Comparison of ENCODE assay signal across 11 cellular contexts in genomic region chr12:116592731-116593130, GRCh38. TPM values are rescaled to one million over a fixed set of nuclear protein-coding genes. Genes with fewer than 3 reads are reported as not detected.
DNase-seq lines count a peak whose midpoint lies in the region; ATAC-seq and TF ChIP-seq lines count a peak whose summit lies in the region.
"Had no signal": no experiment of that assay in that cellular context is flagged by ENCODE, and none has a peak within 500 bp of the region (broad histone marks: within the 10 kb centered on the region; RNA-seq: fewer than 3 reads in every experiment).

No MANE protein-coding gene starts in this region.

- H3K9me3 Mint-ChIP-seq in MCF 10A (ENCODE audit: unreplicated experiment): no peaks in the 10 kb centered on the region
- no peaks in the 10 kb centered on the region for H3K9me3 Mint-ChIP-seq in stimulated activated effector memory CD8-positive, alpha-beta T cell treated with anti-CD3 and anti-CD28 coated beads, Interleukin-12 subunit alpha, Interleukin-12 subunit beta, amount 100 ng/mL, for 72 hours
- H3K9me3 Mint-ChIP-seq: activated naive CD4-positive, alpha-beta T cell treated with anti-CD3 and anti-CD28 coated beads, Interleukin-2, amount 50 U/mL, for 24 hours had no signal

- peaks cover 0 to 13% of the 10 kb centered on the region in 2 donors for H3K4me1 ChIP-seq in breast epithelium
- peaks cover 4 to 14% of the 10 kb centered on the region in 2 donors for H3K4me1 ChIP-seq in ascending aorta
- peaks cover 14% of the 10 kb centered on the region for H3K4me1 ChIP-seq in mucosa of descending colon (ENCODE audit: low read depth)
- peaks cover 0 to 7% of the 10 kb centered on the region in 2 donors for H3K4me1 ChIP-seq in uterus

- CTCF ChIA-PET in MCF 10A (lab: Yijun Ruan, JAX): interaction anchor here (0.6 kb wide), 1 partner anchor 13 kb away, joined by 3 read pairs; no protein-coding TSS in a partner anchor

- no peaks in the 10 kb centered on the region for H3K27me3 Mint-ChIP-seq in MCF 10A (ENCODE audit: insufficient read depth, unreplicated experiment)
- H3K27me3 Mint-ChIP-seq: activated naive CD4-positive, alpha-beta T cell treated with anti-CD3 and anti-CD28 coated beads, Interleukin-2, amount 50 U/mL, for 24 hours had no signal

- DNase-seq in breast epithelium (ENCODE audit: low spot score in 2 of 2): no peak
- no peak for DNase-seq in MCF 10A (ENCODE audit: unreplicated experiment)
- DNase-seq in ascending aorta (ENCODE audit: low spot score in 2 of 2): no peak
- no peak for DNase-seq in mucosa of descending colon
- no peak for DNase-seq in uterus
- DNase-seq in stimulated activated effector memory CD8-positive, alpha-beta T cell treated with anti-CD3 and anti-CD28 coated beads, Interleukin-12 subunit alpha, Interleukin-12 subunit beta, amount 100 ng/mL, for 72 hours (ENCODE audit: low spot score in 2 of 2): no peak
- DNase-seq in HuH-7 (ENCODE audit: low spot score): no peak
- no peak for DNase-seq in Kasumi-1 (lab: John Stamatoyannopoulos, UW)
- DNase-seq: activated CD4-positive, alpha-beta T cell treated with anti-CD3 and anti-CD28 coated beads, Interleukin-2, amount 50 U/mL, for 1 hour; PC-3 had no signal

- peaks cover 7% of the 10 kb centered on the region for H3K4me1 Mint-ChIP-seq in MCF 10A (ENCODE audit: insufficient read depth, unreplicated experiment)
- peaks cover 16% of the 10 kb centered on the region for H3K4me1 Mint-ChIP-seq in stimulated activated effector memory CD8-positive, alpha-beta T cell treated with anti-CD3 and anti-CD28 coated beads, Interleukin-12 subunit alpha, Interleukin-12 subunit beta, amount 100 ng/mL, for 72 hours

- H3K9me3 ChIP-seq in breast epithelium (no peaks in the 10 kb centered on the region), ascending aorta (no peaks in the 10 kb centered on the region), mucosa of descending colon (no peaks in the 10 kb centered on the region), uterus (no peaks in the 10 kb centered on the region)

- H3K36me3 ChIP-seq in breast epithelium (no peaks in the 10 kb centered on the region), ascending aorta (no peaks in the 10 kb centered on the region), mucosa of descending colon (ENCODE audit: low read depth) (no peaks in the 10 kb centered on the region), uterus (no peaks in the 10 kb centered on the region)

- H3K36me3 Mint-ChIP-seq in MCF 10A (ENCODE audit: insufficient read depth, unreplicated experiment): no peaks in the 10 kb centered on the region
- H3K36me3 Mint-ChIP-seq in stimulated activated effector memory CD8-positive, alpha-beta T cell treated with anti-CD3 and anti-CD28 coated beads, Interleukin-12 subunit alpha, Interleukin-12 subunit beta, amount 100 ng/mL, for 72 hours: no peaks in the 10 kb centered on the region
- H3K36me3 Mint-ChIP-seq: activated naive CD4-positive, alpha-beta T cell treated with anti-CD3 and anti-CD28 coated beads, Interleukin-2, amount 50 U/mL, for 24 hours had no signal

- H3K27ac ChIP-seq in breast epithelium (peak overlapping the region; percentile 80 to 90), ascending aorta (peak overlapping the region; percentile 9 to 37), uterus (peak overlapping the region; percentile 69 to 70)

- H3K27me3 ChIP-seq in breast epithelium (no peaks in the 10 kb centered on the region), ascending aorta (no peaks in the 10 kb centered on the region), uterus (no peaks in the 10 kb centered on the region)

- H3K4me3 ChIP-seq in breast epithelium (peak overlapping the region in 1 of 3 donors; percentile 55), ascending aorta (no peak overlapping the region), mucosa of descending colon (no peak overlapping the region), uterus (no peak overlapping the region)

- ATAC-seq in mucosa of descending colon: peak; percentile 44
- ATAC-seq in stimulated activated effector memory CD8-positive, alpha-beta T cell treated with anti-CD3 and anti-CD28 coated beads, Interleukin-12 subunit alpha, Interleukin-12 subunit beta, amount 100 ng/mL, for 72 hours: no peak
- ATAC-seq: PC-3 had no signal

- TF ChIP-seq CTCF in breast epithelium (IDR thresholded peaks at IDR 0.05) (no peak), MCF 10A (IDR thresholded peaks at IDR 0.05; ENCODE audit: unreplicated experiment) (no peak), ascending aorta (IDR thresholded peaks at IDR 0.05) (no peak), mucosa of descending colon (IDR thresholded peaks at IDR 0.05) (no peak), uterus (IDR thresholded peaks at IDR 0.05) (no peak)

- BruUV-seq in MCF 10A (replicated peaks; lab: Mats Ljungman, UMichigan): no TSS peak

- POLR2A ChIA-PET in MCF 10A (lab: Yijun Ruan, JAX): no interaction called here

- intact Hi-C loops in breast epithelium (cut with DNase I; ENCODE audit: low total_unique reads): no loop called here
- intact Hi-C loops in MCF 10A (cut with micrococcal nuclease): no loop called here
- intact Hi-C loops in ascending aorta (cut with DNase I): no loop called here
- intact Hi-C loops in mucosa of descending colon (cut with DNase I, micrococcal nuclease): loop anchor here in 1 of 2 donors (10.0 kb wide), 2 partner anchors 58 to 318 kb away; partner anchors contain the start of gene MED13L
- intact Hi-C loops in uterus (cut with DNase I; ENCODE audit: low total_unique reads): loop anchor here (10.0 kb wide), 3 partner anchors 58 to 588 kb away; partner anchors contain the start of gene MED13L

- TF ChIP-seq POLR2A in breast epithelium (IDR thresholded peaks at IDR 0.05) (no peak), uterus (IDR thresholded peaks at IDR 0.05) (no peak)

- no peak overlapping the region for H3K27ac Mint-ChIP-seq in MCF 10A (ENCODE audit: low read depth, unreplicated experiment)
- H3K27ac Mint-ChIP-seq in stimulated activated effector memory CD8-positive, alpha-beta T cell treated with anti-CD3 and anti-CD28 coated beads, Interleukin-12 subunit alpha, Interleukin-12 subunit beta, amount 100 ng/mL, for 72 hours: no peak overlapping the region
- H3K27ac Mint-ChIP-seq: activated naive CD4-positive, alpha-beta T cell treated with anti-CD3 and anti-CD28 coated beads, Interleukin-2, amount 50 U/mL, for 24 hours had no signal

- no peak overlapping the region for H3K4me3 Mint-ChIP-seq in MCF 10A (ENCODE audit: unreplicated experiment)
- H3K4me3 Mint-ChIP-seq in stimulated activated effector memory CD8-positive, alpha-beta T cell treated with anti-CD3 and anti-CD28 coated beads, Interleukin-12 subunit alpha, Interleukin-12 subunit beta, amount 100 ng/mL, for 72 hours: no peak overlapping the region
- H3K4me3 Mint-ChIP-seq: activated naive CD4-positive, alpha-beta T cell treated with anti-CD3 and anti-CD28 coated beads, Interleukin-2, amount 50 U/mL, for 24 hours had no signal

RNA-seq across cellular contexts. Expression of gene MAP1LC3B2, which starts 33.5 kb away (rescaled TPM):
- total RNA-seq in breast epithelium (1 to 10 TPM in 2 of 3 donors, under 1 TPM in 1; 0.98 to 8.5 (median 1.1) TPM), MCF 10A (2022) (3.4 and 5.1 TPM in 2 replicates), ascending aorta (not detected), mucosa of descending colon (1 to 10 TPM; 1.6 to 2.0 (median 1.7) TPM), uterus (1 to 10 TPM in 2 of 4 donors, not detected in 2; 1.8 to 3.6 TPM)
- total RNA-seq: PC-3 had no signal

Comparison
In these comparisons a context has a peak if more than half of its experiments do, and no peak if none do; other contexts are left out.
1. H3K27ac ChIP-seq: peak in every context shown above with its lines; median percentile 85 in breast epithelium; 70 in uterus; 23 in ascending aorta.